1 cellular context compared by ENCODE assay signal in the genomic region with DNA sequence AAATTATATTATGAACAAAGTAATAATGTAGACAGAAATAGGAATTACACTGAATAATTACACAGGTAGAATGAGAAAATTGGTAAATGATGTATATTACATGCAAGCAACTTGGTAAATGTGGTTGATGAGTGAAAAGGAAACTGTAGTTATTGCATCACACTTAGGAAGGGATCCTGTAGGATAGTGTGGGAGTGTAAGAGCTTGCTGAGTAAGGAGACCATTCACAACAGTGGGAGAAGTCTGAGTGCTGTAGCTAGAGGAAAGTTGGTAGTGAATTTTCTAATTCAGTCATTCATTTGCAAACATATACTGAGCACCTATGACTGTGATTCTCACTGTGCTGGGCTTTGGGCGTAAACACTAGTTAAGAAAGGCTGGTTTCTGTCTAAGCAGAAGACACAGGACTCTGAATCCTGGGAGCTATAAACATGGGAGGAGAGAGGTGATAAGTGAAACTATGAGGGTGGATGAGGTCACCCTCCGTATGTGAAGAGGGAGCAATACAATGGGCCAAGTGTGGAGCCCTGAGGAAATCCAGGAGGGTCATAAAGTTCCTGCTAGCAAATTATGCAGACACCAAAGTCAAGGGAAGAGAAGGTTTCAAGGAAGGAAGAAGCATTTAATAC.
TF ChIP-seq lines count a peak whose summit lies in the region.

No MANE protein-coding gene starts in this region.

TF ChIP-seq in HepG2, 621 proteins besides CTCF, POLR2A, EP300 and RAD21 (continued from another document):
- TF ChIP-seq CBFB (CRISPR knock-in tag; IDR thresholded peaks at IDR 0.05) (no peak), RFXANK (CRISPR knock-in tag; IDR thresholded peaks at IDR 0.05) (no peak), ELF4 (CRISPR knock-in tag; IDR thresholded peaks at IDR 0.05; ENCODE audit: borderline replicate concordance) (no peak), DNMT1 (CRISPR knock-in tag; IDR thresholded peaks at IDR 0.05) (no peak), ZBTB8A (CRISPR knock-in tag; IDR thresholded peaks at IDR 0.05; ENCODE audit: borderline replicate concordance, low read depth) (no peak), YY1 (IDR thresholded peaks at IDR 0.05; ENCODE audit: insufficient read depth, insufficient replicate concordance, low read depth, low read length) (no peak), GATAD2A (CRISPR knock-in tag; IDR thresholded peaks at IDR 0.05) (0 out of 2 replicates have a peak, but pooled peaks have one; percentile 25), ZNF207 (IDR thresholded peaks at IDR 0.05; ENCODE audit: borderline replicate concordance) (no peak), ZNF3 (CRISPR knock-in tag; IDR thresholded peaks at IDR 0.05) (peak; percentile 84), ZSCAN20 (CRISPR knock-in tag; IDR thresholded peaks at IDR 0.05; ENCODE audit: borderline replicate concordance) (no peak), KLF13 (CRISPR knock-in tag; IDR thresholded peaks at IDR 0.05) (no peak), SOX13 (IDR thresholded peaks at IDR 0.05) (no peak), SOX13 (CRISPR knock-in tag; conservative IDR thresholded peaks at IDR 0.05 in 1 of 2, IDR thresholded peaks at IDR 0.05 in 1 of 2) (peak in 1 of 2 experiments; percentile 14; a peak in 1 of 4 replicates), IKZF4 (CRISPR knock-in tag; IDR thresholded peaks at IDR 0.05; ENCODE audit: borderline replicate concordance, low read depth, not compliant biosample characterization) (no peak)
- TF ChIP-seq, protein P1, sequence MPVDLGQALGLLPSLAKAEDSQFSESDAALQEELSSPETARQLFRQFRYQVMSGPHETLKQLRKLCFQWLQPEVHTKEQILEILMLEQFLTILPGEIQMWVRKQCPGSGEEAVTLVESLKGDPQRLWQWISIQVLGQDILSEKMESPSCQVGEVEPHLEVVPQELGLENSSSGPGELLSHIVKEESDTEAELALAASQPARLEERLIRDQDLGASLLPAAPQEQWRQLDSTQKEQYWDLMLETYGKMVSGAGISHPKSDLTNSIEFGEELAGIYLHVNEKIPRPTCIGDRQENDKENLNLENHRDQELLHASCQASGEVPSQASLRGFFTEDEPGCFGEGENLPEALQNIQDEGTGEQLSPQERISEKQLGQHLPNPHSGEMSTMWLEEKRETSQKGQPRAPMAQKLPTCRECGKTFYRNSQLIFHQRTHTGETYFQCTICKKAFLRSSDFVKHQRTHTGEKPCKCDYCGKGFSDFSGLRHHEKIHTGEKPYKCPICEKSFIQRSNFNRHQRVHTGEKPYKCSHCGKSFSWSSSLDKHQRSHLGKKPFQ (CRISPR knock-in tag; IDR thresholded peaks at IDR 0.05; ENCODE audit: insufficient replicate concordance): peak; percentile 28
- TF ChIP-seq, protein P2, sequence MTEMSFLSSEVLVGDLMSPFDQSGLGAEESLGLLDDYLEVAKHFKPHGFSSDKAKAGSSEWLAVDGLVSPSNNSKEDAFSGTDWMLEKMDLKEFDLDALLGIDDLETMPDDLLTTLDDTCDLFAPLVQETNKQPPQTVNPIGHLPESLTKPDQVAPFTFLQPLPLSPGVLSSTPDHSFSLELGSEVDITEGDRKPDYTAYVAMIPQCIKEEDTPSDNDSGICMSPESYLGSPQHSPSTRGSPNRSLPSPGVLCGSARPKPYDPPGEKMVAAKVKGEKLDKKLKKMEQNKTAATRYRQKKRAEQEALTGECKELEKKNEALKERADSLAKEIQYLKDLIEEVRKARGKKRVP (CRISPR knock-in tag; IDR thresholded peaks at IDR 0.05): peak in 1 of 2 experiments; percentile 48; a peak in 1 of 4 replicates
